Comparison of ENCODE assay signal across 30 cellular contexts in genomic region chr16:66020061-66020460, GRCh38.
DNase-seq lines count a peak whose midpoint lies in the region; TF ChIP-seq lines count a peak whose summit lies in the region.
"Had no signal": no experiment of that assay in that cellular context is flagged by ENCODE, and none has a peak within 500 bp of the region (broad histone marks: within the 10 kb centered on the region; RNA-seq: fewer than 3 reads in every experiment).

No MANE protein-coding gene starts in this region.

- H3K4me3 Mint-ChIP-seq in activated CD4-positive, alpha-beta memory T cell treated with anti-CD3 and anti-CD28 coated beads for 36 hours = no peak overlapping the region
- H3K4me3 Mint-ChIP-seq: activated naive CD4-positive, alpha-beta T cell treated with anti-CD3 and anti-CD28 coated beads for 36 hours; activated T-helper 1 cell treated with anti-CD3 and anti-CD28 coated beads, Interleukin-12 subunit alpha, Interleukin-12 subunit beta, Interleukin-2, Interleukin-4 antibody, amounts not matched to agents 30 ng/mL and 10 ng/mL and 1 ng/mL, durations not matched to agents 14 hours and 24 hours and 36 hours; GM23338; nephron progenitor cell; stimulated activated naive CD8-positive, alpha-beta T cell treated with anti-CD3 and anti-CD28 coated beads, Interleukin-15, amount 100 ng/mL, for 72 hours had no signal

- WGBS in spleen, 5 donors = 61 to 88% (median 82%) methylated on average over 3 of the region's 3 CpGs

- POLR2A ChIA-PET in activated CD4-positive, alpha-beta memory T cell treated with anti-CD3 and anti-CD28 coated beads for 36 hours (lab: Charles Lee) = no interaction called here

- peaks cover 10% of the 10 kb centered on the region for H3K9me3 Mint-ChIP-seq in activated CD4-positive, alpha-beta memory T cell treated with anti-CD3 and anti-CD28 coated beads for 36 hours

- TF ChIP-seq CTCF in choroid plexus epithelial cell (conservative IDR thresholded peaks at IDR 0.05; ENCODE audit: low read depth, low read length) = no peak
- no peak for TF ChIP-seq CTCF in osteoblast (IDR thresholded peaks at IDR 0.05; ENCODE audit: extremely low read depth, low read depth, low read length)
- TF ChIP-seq CTCF in spleen (IDR thresholded peaks at IDR 0.05 in 8 of 11, conservative IDR thresholded peaks at IDR 0.05 in 3 of 11) = no peak

- H3K9me3 ChIP-seq in osteoblast (ENCODE audit: low read depth, low read length) (no peaks in the 10 kb centered on the region), spleen (peaks cover 0 to 16% (median 5%) of the 10 kb centered on the region in 8 donors)
- H3K9me3 ChIP-seq: body of pancreas had no signal

- H3K27ac Mint-ChIP-seq in activated CD4-positive, alpha-beta memory T cell treated with anti-CD3 and anti-CD28 coated beads for 36 hours = no peak overlapping the region
- H3K27ac Mint-ChIP-seq: activated naive CD4-positive, alpha-beta T cell treated with anti-CD3 and anti-CD28 coated beads for 36 hours; activated T-helper 1 cell treated with anti-CD3 and anti-CD28 coated beads, Interleukin-12 subunit alpha, Interleukin-12 subunit beta, Interleukin-2, Interleukin-4 antibody, amounts not matched to agents 30 ng/mL and 10 ng/mL and 1 ng/mL, durations not matched to agents 14 hours and 24 hours and 36 hours; GM23338; nephron progenitor cell had no signal

- H3K27me3 Mint-ChIP-seq in activated CD4-positive, alpha-beta memory T cell treated with anti-CD3 and anti-CD28 coated beads for 36 hours = no peaks in the 10 kb centered on the region
- H3K27me3 Mint-ChIP-seq: stimulated activated naive CD8-positive, alpha-beta T cell treated with anti-CD3 and anti-CD28 coated beads, Interleukin-15, amount 100 ng/mL, for 72 hours had no signal

- CTCF ChIA-PET in activated CD4-positive, alpha-beta memory T cell treated with anti-CD3 and anti-CD28 coated beads for 36 hours (lab: Charles Lee) = no interaction called here

- H3K4me1 ChIP-seq in osteoblast (ENCODE audit: insufficient read depth, low read length) = peaks cover 9% of the 10 kb centered on the region
- H3K4me1 ChIP-seq in spleen = no peaks in the 10 kb centered on the region
- H3K4me1 ChIP-seq: body of pancreas, right atrium auricular region, tibial artery had no signal

- no peak for TF ChIP-seq POLR2A in spleen (IDR thresholded peaks at IDR 0.05)

- intact Hi-C loops in spleen (cut with DNase I; ENCODE audit: low total_unique reads) = no loop called here
- intact Hi-C loops in activated CD4-positive, alpha-beta memory T cell treated with anti-CD3 and anti-CD28 coated beads for 36 hours (cut with micrococcal nuclease) = no loop called here

- H3K4me1 Mint-ChIP-seq in activated CD4-positive, alpha-beta memory T cell treated with anti-CD3 and anti-CD28 coated beads for 36 hours (ENCODE audit: low read depth) = no peaks in the 10 kb centered on the region
- H3K4me1 Mint-ChIP-seq: GM23338; nephron progenitor cell; stimulated activated naive CD8-positive, alpha-beta T cell treated with anti-CD3 and anti-CD28 coated beads, Interleukin-15, amount 100 ng/mL, for 72 hours had no signal

- H4K20me1 ChIP-seq in osteoblast (ENCODE audit: insufficient read depth, low read length) = no peaks in the 10 kb centered on the region

- H3K27me3 ChIP-seq in osteoblast (ENCODE audit: insufficient read depth, low read length) (no peaks in the 10 kb centered on the region), spleen (replicated peaks in 1 of 7) (no peaks in the 10 kb centered on the region)
- H3K27me3 ChIP-seq: body of pancreas, right atrium auricular region, tibial artery had no signal

- DNase-seq in ELR (ENCODE audit: low read depth) = peak; percentile 29
- peak; percentile 73 for DNase-seq in M059J (ENCODE audit: low read depth)
- DNase-seq in choroid plexus epithelial cell (ENCODE audit: low read depth) = peak; percentile 60
- peak; percentile 74 for DNase-seq in osteoblast (ENCODE audit: insufficient read length, low spot score, missing footprints)
- DNase-seq in activated CD4-positive, alpha-beta T cell treated with anti-CD3 and anti-CD28 coated beads, Interleukin-2, amount 50 U/mL, for 4 hours = no peak
- DNase-seq in activated CD8-positive, alpha-beta memory T cell treated with anti-CD3 and anti-CD28 coated beads, Interleukin-2, amount 50 U/mL, for 4 hours = no peak
- DNase-seq in spleen = no peak
- no peak for DNase-seq in activated CD4-positive, alpha-beta memory T cell treated with anti-CD3 and anti-CD28 coated beads for 36 hours
- DNase-seq: activated CD8-positive, alpha-beta memory T cell treated with anti-CD3 and anti-CD28 coated beads, Interleukin-2, amount 50 U/mL, for 48 hours; activated naive CD4-positive, alpha-beta T cell treated with anti-CD3 and anti-CD28 coated beads for 36 hours; body of pancreas; cerebellar nuclear complex; DMS153; hippocampal formation; KG1; left cardiac atrium; MM.1S; NCI-H2029 treated with DMSO at 0.1 percent for 48 hours; NCI-H524 treated with DMSO at 0.1 percent for 48 hours; nephron progenitor cell; PC-9; SHP77; stimulated activated CD4-positive, alpha-beta T cell treated with anti-CD3 and anti-CD28 coated beads, Interleukin-2, amount 100 ng/mL, for 24 hours; stimulated activated CD8-positive, alpha-beta memory T cell treated with anti-CD3 and anti-CD28 coated beads, Interleukin-4, amount 100 ng/mL, for 48 hours; stimulated activated naive CD8-positive, alpha-beta T cell treated with anti-CD3 and anti-CD28 coated beads, Interleukin-15, amount 100 ng/mL, for 72 hours; T-helper 2 cell; tibial artery had no signal

- peak overlapping the region; percentile 10 for H3K4me2 ChIP-seq in osteoblast (ENCODE audit: insufficient read depth, low read length)
- H3K4me2 ChIP-seq: GM23338, PC-9 had no signal

- H3K36me3 ChIP-seq in osteoblast (ENCODE audit: insufficient read depth, low read length) (no peaks in the 10 kb centered on the region), spleen (no peaks in the 10 kb centered on the region)
- H3K36me3 ChIP-seq: right atrium auricular region, tibial artery had no signal

- H3K79me2 ChIP-seq in osteoblast (ENCODE audit: insufficient read depth, low read length) = no peaks in the 10 kb centered on the region

- H3K27ac ChIP-seq in osteoblast (ENCODE audit: low read depth, low read length) (peak overlapping the region; percentile 47), spleen (no peak overlapping the region)
- H3K27ac ChIP-seq: body of pancreas, PC-9, right atrium auricular region, tibial artery had no signal

- H3K4me3 ChIP-seq in choroid plexus epithelial cell (ENCODE audit: low read depth, low read length) = no peak overlapping the region
- H3K4me3 ChIP-seq in osteoblast (ENCODE audit: insufficient read depth, low read length) = no peak overlapping the region
- H3K4me3 ChIP-seq in spleen = no peak overlapping the region
- H3K4me3 ChIP-seq: body of pancreas, GM23338, PC-9, right atrium auricular region, tibial artery had no signal

- no peaks in the 10 kb centered on the region for H3K36me3 Mint-ChIP-seq in activated CD4-positive, alpha-beta memory T cell treated with anti-CD3 and anti-CD28 coated beads for 36 hours

- no peak overlapping the region for H2AFZ ChIP-seq in osteoblast (ENCODE audit: low read length)
- H2AFZ ChIP-seq: GM23338, PC-9 had no signal

Comparison
In these comparisons a context has a peak if more than half of its experiments do, and no peak if none do; other contexts are left out.
1. DNase-seq: peak in ELR (single experiment), M059J (single experiment), choroid plexus epithelial cell (single experiment) and osteoblast (single experiment); none in activated CD4-positive, alpha-beta T cell treated with anti-CD3 and anti-CD28 coated beads, Interleukin-2, amount 50 U/mL, for 4 hours (0 of 2), activated CD8-positive, alpha-beta memory T cell treated with anti-CD3 and anti-CD28 coated beads, Interleukin-2, amount 50 U/mL, for 4 hours (single experiment), spleen (single experiment) and activated CD4-positive, alpha-beta memory T cell treated with anti-CD3 and anti-CD28 coated beads for 36 hours (single experiment).